17 cellular contexts compared by ENCODE assay signal in genomic region chr1:6559161-6559560, GRCh38. TPM values are rescaled to one million over a fixed set of nuclear protein-coding genes. Genes with fewer than 3 reads are reported as not detected.
"Had no signal": no experiment of that assay in that cellular context is flagged by ENCODE, and none has a peak within 500 bp of the region (broad histone marks: within the 10 kb centered on the region; RNA-seq: fewer than 3 reads in every experiment).

No MANE protein-coding gene starts in this region.

RNA-seq across cellular contexts. Expression of gene TAS1R1, which starts 4.1 kb away (rescaled TPM):
- total RNA-seq: activated B cell treated with CpG ODN at 0.5 μM for 24 hours; activated CD4-positive, alpha-beta memory T cell treated with anti-CD3 and anti-CD28 coated beads for 36 hours; activated CD4-positive, alpha-beta T cell treated with anti-CD3 and anti-CD28 coated beads, Interleukin-2, amount 10 ng/mL, durations not matched to agents 24 days and 14 days; activated CD8-positive, alpha-beta memory T cell treated with anti-CD3 and anti-CD28 coated beads for 36 hours; activated CD8-positive, alpha-beta T cell treated with anti-CD3 and anti-CD28 coated beads for 36 hours; activated naive CD4-positive, alpha-beta T cell treated with anti-CD3 and anti-CD28 coated beads for 36 hours; activated naive CD4-positive, alpha-beta T cell treated with anti-CD3 and anti-CD28 coated beads, Interleukin-2, amount 50 U/mL, for 72 hours; activated naive CD8-positive, alpha-beta T cell treated with anti-CD3 and anti-CD28 coated beads for 36 hours; activated T-cell treated with anti-CD3 and anti-CD28 coated beads, Interleukin-2, amount 50 U/mL, for 4 hours; activated T-cell treated with anti-CD3 and anti-CD28 coated beads, Interleukin-2, amount 50 U/mL, for 72 hours; activated T-helper 1 cell treated with anti-CD3 and anti-CD28 coated beads, Interleukin-12 subunit alpha, Interleukin-12 subunit beta, Interleukin-2, Interleukin-4 antibody, amounts not matched to agents 30 ng/mL and 10 ng/mL and 1 ng/mL, durations not matched to agents 14 hours and 24 hours and 36 hours; activated T-helper 17 cell treated with anti-CD3 and anti-CD28 coated beads, Interleukin-2, amount 50 U/mL, for 72 hours; aorta; astrocyte; body of pancreas; cardiac muscle cell; chondrocyte had no signal
